ENCODE assay signal across 17 cellular contexts in the genomic region with DNA sequence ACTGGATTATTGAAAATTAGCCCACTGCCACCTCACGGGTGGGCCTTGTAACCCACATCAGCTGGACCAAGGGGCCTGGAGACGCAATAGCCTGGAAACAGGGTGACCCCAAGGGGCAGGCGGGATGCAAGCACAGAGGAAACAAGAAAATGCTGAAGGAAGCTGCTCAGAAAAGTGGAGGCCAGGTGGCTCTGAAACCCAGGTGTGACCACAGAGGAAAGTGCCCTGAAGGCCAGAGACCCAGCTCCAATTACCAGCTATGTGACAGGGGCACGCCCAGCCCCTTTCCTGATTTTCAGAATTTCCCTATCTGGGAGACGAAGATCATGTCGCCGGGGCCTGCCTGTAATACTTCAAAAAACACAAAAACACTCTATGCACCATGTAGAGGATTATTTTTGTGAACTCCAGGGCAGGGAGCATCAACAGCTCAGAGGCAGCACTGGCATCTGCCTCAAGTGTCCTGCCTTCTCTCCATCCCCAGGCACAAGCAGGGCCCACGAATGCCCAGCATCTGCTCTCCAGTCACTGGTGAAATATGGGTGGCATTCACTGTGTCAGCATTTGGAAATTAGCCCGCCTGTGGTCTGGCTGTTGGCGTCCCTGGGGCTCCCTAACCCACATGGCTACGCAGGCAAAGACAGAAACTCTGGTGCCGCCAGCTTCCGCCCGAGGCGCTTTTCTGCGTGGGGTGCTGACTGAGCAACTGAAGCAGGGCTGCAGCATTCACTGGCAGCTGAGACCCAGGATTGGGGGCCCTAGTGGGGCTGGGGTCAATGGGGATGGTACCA. TPM values are rescaled to one million over a fixed set of nuclear protein-coding genes. Genes with fewer than 3 reads are reported as not detected.
DNase-seq lines count a peak whose midpoint lies in the region; ATAC-seq, FAIRE-seq and TF ChIP-seq lines count a peak whose summit lies in the region.
"Had no signal": no experiment of that assay in that cellular context is flagged by ENCODE, and none has a peak within 500 bp of the region (broad histone marks: within the 10 kb centered on the region; RNA-seq: fewer than 3 reads in every experiment).

No MANE protein-coding gene starts in this region.

- no peak for FAIRE-seq in GM19239 (lab: Jason Lieb, UNC)

- no peaks in the 10 kb centered on the region for H3K4me1 Mint-ChIP-seq in glutamatergic neuron (ENCODE audit: low read depth, unreplicated experiment)

- no peak for TF ChIP-seq CTCF in glutamatergic neuron (IDR thresholded peaks at IDR 0.05; ENCODE audit: partially characterized antibody, unreplicated experiment)

- no peak overlapping the region for H3K27ac Mint-ChIP-seq in glutamatergic neuron (ENCODE audit: unreplicated experiment)
- H3K27ac Mint-ChIP-seq: activated CD4-positive, alpha-beta T cell treated with anti-CD3 and anti-CD28 coated beads, Interleukin-2, amount 10 ng/mL, durations not matched to agents 24 days and 14 days; stimulated activated naive CD8-positive, alpha-beta T cell treated with anti-CD3 and anti-CD28 coated beads, Interleukin-15, amount 100 ng/mL, for 72 hours had no signal

- H3K27me3 Mint-ChIP-seq in glutamatergic neuron (ENCODE audit: unreplicated experiment), result no peaks in the 10 kb centered on the region
- H3K27me3 Mint-ChIP-seq: stimulated activated naive CD8-positive, alpha-beta T cell treated with anti-CD3 and anti-CD28 coated beads, Interleukin-15, amount 100 ng/mL, for 72 hours had no signal

- H3K36me3 Mint-ChIP-seq in glutamatergic neuron (ENCODE audit: unreplicated experiment), result no peaks in the 10 kb centered on the region

- H3K4me3 Mint-ChIP-seq in glutamatergic neuron (ENCODE audit: unreplicated experiment), result no peak overlapping the region
- H3K4me3 Mint-ChIP-seq: activated CD4-positive, alpha-beta T cell treated with anti-CD3 and anti-CD28 coated beads, Interleukin-2, amount 10 ng/mL, durations not matched to agents 24 days and 14 days; stimulated activated naive CD8-positive, alpha-beta T cell treated with anti-CD3 and anti-CD28 coated beads, Interleukin-15, amount 100 ng/mL, for 72 hours had no signal

- peak; percentile 90 for DNase-seq in AG08395 (ENCODE audit: low spot score)
- peak; percentile 80 for DNase-seq in GM04504 (ENCODE audit: low read depth)
- peak; percentile 54 for DNase-seq in kidney tubule cell (ENCODE audit: low spot score)
- DNase-seq in glutamatergic neuron, result no peak
- no peak for DNase-seq in NCI-H1694 treated with DMSO at 0.1 percent for 48 hours (lab: John Stamatoyannopoulos, UW)
- DNase-seq in GM19239 (ENCODE audit: insufficient read length, low spot score), result no peak
- DNase-seq: NCI-H1105 treated with DMSO at 0.1 percent for 48 hours had no signal

- no peaks in the 10 kb centered on the region for H3K9me3 Mint-ChIP-seq in glutamatergic neuron (ENCODE audit: unreplicated experiment)
- H3K9me3 Mint-ChIP-seq: activated CD4-positive, alpha-beta T cell treated with anti-CD3 and anti-CD28 coated beads, Interleukin-2, amount 10 ng/mL, durations not matched to agents 24 days and 14 days; stimulated activated naive CD8-positive, alpha-beta T cell treated with anti-CD3 and anti-CD28 coated beads, Interleukin-15, amount 100 ng/mL, for 72 hours had no signal

- ATAC-seq in SK-N-SH treated with all-trans-retinoic acid at 6 μM for 48 hours, result peak; percentile 41
- no peak for ATAC-seq in HG03521 (IDR thresholded peaks at IDR 0.05; ENCODE audit: unreplicated experiment)

TF ChIP-seq in SK-N-SH treated with all-trans-retinoic acid at 6 μM for 48 hours, 23 proteins besides CTCF, POLR2A, EP300 and RAD21:
- no peak for TF ChIP-seq ESRRG (CRISPR knock-in tag; IDR thresholded peaks at IDR 0.05)
- TF ChIP-seq ZNF8 (CRISPR knock-in tag; IDR thresholded peaks at IDR 0.05), result no peak
- TF ChIP-seq ZNF565 (CRISPR knock-in tag; conservative IDR thresholded peaks at IDR 0.05; ENCODE audit: low read depth), result no peak
- no peak for TF ChIP-seq PPARA (CRISPR knock-in tag; IDR thresholded peaks at IDR 0.05; ENCODE audit: borderline replicate concordance)
- TF ChIP-seq BACH2 (CRISPR knock-in tag; IDR thresholded peaks at IDR 0.05; ENCODE audit: borderline replicate concordance), result no peak
- TF ChIP-seq TCF4 (CRISPR knock-in tag; IDR thresholded peaks at IDR 0.05; ENCODE audit: borderline replicate concordance), result no peak
- TF ChIP-seq CSDC2 (CRISPR knock-in tag; IDR thresholded peaks at IDR 0.05), result no peak
- TF ChIP-seq RARB (CRISPR knock-in tag; IDR thresholded peaks at IDR 0.05), result no peak
- no peak for TF ChIP-seq ZFP3 (CRISPR knock-in tag; IDR thresholded peaks at IDR 0.05)
- TF ChIP-seq OSR1 (CRISPR knock-in tag; IDR thresholded peaks at IDR 0.05), result no peak
- TF ChIP-seq ISL1 (CRISPR knock-in tag; IDR thresholded peaks at IDR 0.05), result no peak
- no peak for TF ChIP-seq CSRNP3 (CRISPR knock-in tag; IDR thresholded peaks at IDR 0.05)
- TF ChIP-seq, protein P1, sequence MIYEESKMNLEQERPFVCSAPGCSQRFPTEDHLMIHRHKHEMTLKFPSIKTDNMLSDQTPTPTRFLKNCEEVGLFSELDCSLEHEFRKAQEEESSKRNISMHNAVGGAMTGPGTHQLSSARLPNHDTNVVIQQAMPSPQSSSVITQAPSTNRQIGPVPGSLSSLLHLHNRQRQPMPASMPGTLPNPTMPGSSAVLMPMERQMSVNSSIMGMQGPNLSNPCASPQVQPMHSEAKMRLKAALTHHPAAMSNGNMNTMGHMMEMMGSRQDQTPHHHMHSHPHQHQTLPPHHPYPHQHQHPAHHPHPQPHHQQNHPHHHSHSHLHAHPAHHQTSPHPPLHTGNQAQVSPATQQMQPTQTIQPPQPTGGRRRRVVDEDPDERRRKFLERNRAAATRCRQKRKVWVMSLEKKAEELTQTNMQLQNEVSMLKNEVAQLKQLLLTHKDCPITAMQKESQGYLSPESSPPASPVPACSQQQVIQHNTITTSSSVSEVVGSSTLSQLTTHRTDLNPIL (CRISPR knock-in tag; IDR thresholded peaks at IDR 0.05; ENCODE audit: low read depth), result no peak
- no peak for TF ChIP-seq POU6F1 (CRISPR knock-in tag; IDR thresholded peaks at IDR 0.05; ENCODE audit: borderline replicate concordance, low read depth)
- no peak for TF ChIP-seq SNAI2 (CRISPR knock-in tag; IDR thresholded peaks at IDR 0.05)
- no peak for TF ChIP-seq ZFP30 (CRISPR knock-in tag; IDR thresholded peaks at IDR 0.05)

RNA-seq across cellular contexts. Expression of gene KCNJ1, which starts 6.3 kb away (rescaled TPM):
- not detected for total RNA-seq in glutamatergic neuron (ENCODE audit: unreplicated experiment)
- total RNA-seq: activated CD4-positive, alpha-beta T cell treated with anti-CD3 and anti-CD28 coated beads, Interleukin-2, amount 10 ng/mL, durations not matched to agents 24 days and 14 days; Caco-2; cerebellum; fibroblast of villous mesenchyme; PC-3; right lobe of liver; SK-MEL-5 had no signal

RNA-seq across cellular contexts. Expression of gene KCNJ5, which starts 30.4 kb away (rescaled TPM):
- 0.34 TPM for total RNA-seq in glutamatergic neuron (ENCODE audit: unreplicated experiment)
- total RNA-seq: activated CD4-positive, alpha-beta T cell treated with anti-CD3 and anti-CD28 coated beads, Interleukin-2, amount 10 ng/mL, durations not matched to agents 24 days and 14 days; Caco-2; PC-3 had no signal

Comparison
In these comparisons a context has a peak if more than half of its experiments do, and no peak if none do; other contexts are left out.
1. DNase-seq: peak in AG08395 (single experiment), GM04504 (single experiment) and kidney tubule cell (single experiment); none in glutamatergic neuron (single experiment), NCI-H1694 treated with DMSO at 0.1 percent for 48 hours (single experiment) and GM19239 (single experiment).